21 cellular contexts compared by ENCODE assay signal in the genomic region with DNA sequence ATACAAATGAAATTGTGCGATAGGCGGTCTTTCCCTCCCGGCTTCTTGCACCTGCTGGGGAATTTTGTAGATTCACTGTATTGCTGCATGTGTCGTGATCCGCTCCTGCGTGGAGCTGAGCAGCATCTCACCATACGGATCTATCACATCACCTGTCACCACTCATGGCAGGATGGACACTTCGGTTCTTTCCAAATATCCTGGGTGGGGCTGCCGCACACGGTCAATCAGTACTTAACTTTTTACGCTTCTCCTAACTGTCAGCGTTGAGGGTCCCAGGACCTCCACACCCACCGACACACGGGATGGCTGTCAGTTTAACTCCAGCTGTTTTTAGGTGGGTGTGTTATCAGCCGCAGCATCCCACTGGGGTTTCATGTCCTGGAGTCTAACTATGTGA.
"Had no signal": no experiment of that assay in that cellular context is flagged by ENCODE, and none has a peak within 500 bp of the region (broad histone marks: within the 10 kb centered on the region; RNA-seq: fewer than 3 reads in every experiment).

No MANE protein-coding gene starts in this region.

- H3K27me3 ChIP-seq: colonic mucosa, foreskin keratinocyte, right atrium auricular region, testis, tibial nerve had no signal

- H3K27me3 Mint-ChIP-seq: naive thymus-derived CD4-positive, alpha-beta T cell; stimulated activated memory B cell treated with anti-CD40 and anti-IgM and Interleukin-4, amounts not matched to agents 10 μg/mL and 1 μg/mL and 100 μg/mL, for 72 hours; stimulated activated naive CD8-positive, alpha-beta T cell treated with anti-CD3 and anti-CD28 coated beads, Interleukin-15, Interleukin-2, amounts not matched to agents 100 ng/mL and 50 ng/mL, for 24 hours had no signal

- ATAC-seq: foreskin keratinocyte; left colon; naive thymus-derived CD4-positive, alpha-beta T cell; stimulated activated memory B cell treated with anti-CD40 and anti-IgM and Interleukin-4, amounts not matched to agents 10 μg/mL and 1 μg/mL and 100 μg/mL, for 72 hours had no signal

- H3K4me3 Mint-ChIP-seq: endodermal cell; immature natural killer cell; naive thymus-derived CD4-positive, alpha-beta T cell; nephron progenitor cell; stimulated activated memory B cell treated with anti-CD40 and anti-IgM and Interleukin-4, amounts not matched to agents 10 μg/mL and 1 μg/mL and 100 μg/mL, for 72 hours; stimulated activated naive CD8-positive, alpha-beta T cell treated with anti-CD3 and anti-CD28 coated beads, Interleukin-15, Interleukin-2, amounts not matched to agents 100 ng/mL and 50 ng/mL, for 24 hours had no signal

- DNase-seq: cerebellar nuclear complex; colonic mucosa; effector CD4-positive, alpha-beta T cell; endodermal cell; erythroblast; foreskin keratinocyte; immature natural killer cell; left colon; mammary epithelial cell; naive thymus-derived CD4-positive, alpha-beta T cell; nephron progenitor cell; stimulated activated CD4-positive, alpha-beta T cell treated with anti-CD3 and anti-CD28 coated beads, Interleukin-15, amount 100 ng/mL, for 24 hours; stimulated activated CD4-positive, alpha-beta T cell treated with anti-CD3 and anti-CD28 coated beads, Interleukin-1b, Interleukin-23, amount 100 ng/mL, for 48 hours; stimulated activated CD4-positive, alpha-beta T cell treated with anti-CD3 and anti-CD28 coated beads, Interleukin-4, amount 100 ng/mL, for 24 hours; testis had no signal

- H3K9me3 Mint-ChIP-seq: endodermal cell; immature natural killer cell; nephron progenitor cell; stimulated activated memory B cell treated with anti-CD40 and anti-IgM and Interleukin-4, amounts not matched to agents 10 μg/mL and 1 μg/mL and 100 μg/mL, for 72 hours; stimulated activated naive CD8-positive, alpha-beta T cell treated with anti-CD3 and anti-CD28 coated beads, Interleukin-15, Interleukin-2, amounts not matched to agents 100 ng/mL and 50 ng/mL, for 24 hours had no signal

- H3K9me3 ChIP-seq: colonic mucosa, right atrium auricular region, testis, tibial nerve had no signal

- H3K4me1 ChIP-seq: colonic mucosa, foreskin keratinocyte had no signal

- H3K36me3 Mint-ChIP-seq: immature natural killer cell had no signal

- H3K27ac Mint-ChIP-seq: endodermal cell; nephron progenitor cell; stimulated activated memory B cell treated with anti-CD40 and anti-IgM and Interleukin-4, amounts not matched to agents 10 μg/mL and 1 μg/mL and 100 μg/mL, for 72 hours; stimulated activated naive CD8-positive, alpha-beta T cell treated with anti-CD3 and anti-CD28 coated beads, Interleukin-15, Interleukin-2, amounts not matched to agents 100 ng/mL and 50 ng/mL, for 24 hours had no signal

- H3K4me3 ChIP-seq: colonic mucosa, right atrium auricular region, testis, tibial nerve had no signal

- H3K27ac ChIP-seq: colonic mucosa, foreskin keratinocyte, right atrium auricular region, testis, tibial nerve had no signal

- FAIRE-seq: endothelial cell of umbilical vein, keratinocyte had no signal

- H3K36me3 ChIP-seq: colonic mucosa, right atrium auricular region had no signal
